Comparison of ENCODE assay signal across 1 cellular context in genomic region chr3:152268501-152269422, GRCh38.
TF ChIP-seq lines count a peak whose summit lies in the region.

Gene MBNL1, plus strand, starts transcription at chr3:152268929. Its CDS starts 31,265 bp downstream, at chr3:152300194.

TF ChIP-seq in K562, 482 proteins besides CTCF, POLR2A, EP300 and RAD21 (continued from another document and continues in another):
- TF ChIP-seq CHD7 (IDR thresholded peaks at IDR 0.05; ENCODE audit: low read depth, low read length) (no peak), NCOR1 (IDR thresholded peaks at IDR 0.05) (peak; percentile 54), POLR2AphosphoS2 (IDR thresholded peaks at IDR 0.05; ENCODE audit: low read length) (0 out of 2 replicates have a peak, but pooled peaks have one; percentile 46), TCF3 (CRISPR knock-in tag; IDR thresholded peaks at IDR 0.05) (peak; percentile 35), TRIM25 (IDR thresholded peaks at IDR 0.05; ENCODE audit: borderline replicate concordance) (no peak), BDP1 (IDR thresholded peaks at IDR 0.05; ENCODE audit: insufficient read depth, insufficient read length) (no peak), HDAC6 (IDR thresholded peaks at IDR 0.05; ENCODE audit: low read depth, low read length) (no peak), GTF2B (IDR thresholded peaks at IDR 0.05; ENCODE audit: extremely low read depth, insufficient read length) (peak; percentile 70), HOMEZ (CRISPR knock-in tag; IDR thresholded peaks at IDR 0.05) (no peak), CBFA2T3 (IDR thresholded peaks at IDR 0.05) (0 out of 2 replicates have a peak, but pooled peaks have one; percentile 25), CC2D1A (IDR thresholded peaks at IDR 0.05) (no peak), RNF2 (IDR thresholded peaks at IDR 0.05) (peak; percentile 89; the same call in 1 of the 2 replicates), ZNF444 (CRISPR knock-in tag; IDR thresholded peaks at IDR 0.05) (no peak), CREB5 (CRISPR knock-in tag; IDR thresholded peaks at IDR 0.05) (no peak), SRF (CRISPR knock-in tag; IDR thresholded peaks at IDR 0.05) (no peak), SRSF1 (IDR thresholded peaks at IDR 0.05; ENCODE audit: low read depth, low read length) (no peak), MLLT1 (IDR thresholded peaks at IDR 0.05) (peak; percentile 84 to 95; a peak in 3 of 4 replicates), ZNF785 (CRISPR knock-in tag; IDR thresholded peaks at IDR 0.05) (no peak), ZKSCAN3 (CRISPR knock-in tag; IDR thresholded peaks at IDR 0.05) (no peak), CBX8 (IDR thresholded peaks at IDR 0.05; ENCODE audit: borderline replicate concordance, extremely low read depth, low read depth, low read length, poor library complexity, severe bottlenecking) (no peak), SNRNP70 (optimal IDR thresholded peaks at IDR 0.05; ENCODE audit: low read depth, low read length) (no peak), ZFP30 (CRISPR knock-in tag; IDR thresholded peaks at IDR 0.05; ENCODE audit: borderline replicate concordance) (no peak), NONO (IDR thresholded peaks at IDR 0.05; ENCODE audit: low read depth in 2 of 2, low read length in 1 of 2) (peak; percentile 21 to 98; a peak in 3 of 4 replicates), ZSCAN32 (CRISPR knock-in tag; IDR thresholded peaks at IDR 0.05) (no peak), ZNF507 (tag; conservative IDR thresholded peaks at IDR 0.05) (no peak), TBL1XR1 (IDR thresholded peaks at IDR 0.05; ENCODE audit: low read length in 2 of 2) (peak in 1 of 2 experiments; percentile 62; a peak in 1 of 4 replicates), ZBTB5 (IDR thresholded peaks at IDR 0.05) (no peak), NFRKB (IDR thresholded peaks at IDR 0.05; ENCODE audit: low read depth) (peak; percentile 45; the same call in 1 of the 2 replicates), ZFP91 (CRISPR knock-in tag; IDR thresholded peaks at IDR 0.05) (0 out of 2 replicates have a peak, but pooled peaks have one; percentile 11), ZNF398 (CRISPR knock-in tag; IDR thresholded peaks at IDR 0.05) (no peak), POLR2G (IDR thresholded peaks at IDR 0.05; ENCODE audit: low read depth, low read length) (peak; percentile 91)
